ENCODE assay signal across 7 cellular contexts in the genomic region with DNA sequence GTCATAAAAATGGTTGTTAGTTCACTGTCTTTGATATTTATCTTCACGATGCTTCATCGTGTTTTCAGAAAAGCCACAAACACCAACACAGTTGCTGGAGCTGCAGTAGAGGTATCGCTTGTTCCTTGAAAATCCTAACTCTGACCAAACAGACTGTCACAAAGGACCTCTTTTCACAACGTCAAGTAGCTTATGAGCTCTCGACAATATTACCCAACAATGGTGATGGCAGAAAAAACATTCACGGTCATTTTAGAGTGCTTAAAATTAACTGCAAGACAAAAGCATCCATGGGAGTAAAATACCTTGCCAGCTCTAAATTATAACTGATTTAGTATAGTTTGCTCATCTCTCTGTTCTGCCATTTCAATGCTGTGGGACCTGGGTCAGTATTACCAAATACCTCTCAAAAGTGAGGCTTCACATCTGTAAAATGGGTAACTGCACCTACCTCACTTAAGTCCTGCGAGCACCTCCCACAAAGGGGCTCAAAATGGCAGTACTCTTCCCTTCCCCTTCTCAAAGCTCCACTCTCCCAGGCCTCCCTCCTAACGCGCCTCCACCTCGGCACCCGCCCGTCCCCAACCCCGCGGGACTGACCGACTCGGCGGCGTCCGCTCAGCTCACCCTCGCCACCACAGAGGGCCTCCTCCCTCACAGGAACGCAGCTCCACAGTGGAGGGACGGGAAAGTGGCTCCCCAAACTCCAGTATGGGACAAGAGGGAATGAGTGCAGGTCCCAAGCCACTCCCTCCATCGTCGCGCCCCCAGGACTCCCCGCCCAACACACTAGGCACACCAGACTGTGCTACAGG. TPM values are rescaled to one million over a fixed set of nuclear protein-coding genes. Genes with fewer than 3 reads are reported as not detected.
DNase-seq lines count a peak whose midpoint lies in the region; ATAC-seq lines count a peak whose summit lies in the region.

No MANE protein-coding gene starts in this region.

- H3K9me3 ChIP-seq in right cardiac atrium (ENCODE audit: control insufficient read depth, low read length), result no peaks in the 10 kb centered on the region

- intact Hi-C loops in right cardiac atrium (cut with DNase I), result no loop called here
- intact Hi-C loops in sciatic nerve (cut with DNase I), result no loop called here

- H3K4me3 ChIP-seq in right cardiac atrium (ENCODE audit: low read length), result peak overlapping the region; percentile 29

- H3K27me3 ChIP-seq in right cardiac atrium (ENCODE audit: control insufficient read depth, insufficient read depth), result no peaks in the 10 kb centered on the region

- no peak overlapping the region for H3K27ac ChIP-seq in right cardiac atrium (ENCODE audit: low read length)

- WGBS in right cardiac atrium, result 4% methylated on average over 26 of the region's 26 CpGs

- peaks cover 6% of the 10 kb centered on the region for H3K4me1 ChIP-seq in right cardiac atrium (ENCODE audit: control insufficient read depth, insufficient read depth, low read length)

- DNase-seq in Kasumi-1 (lab: John Stamatoyannopoulos, UW) (peak; percentile 67 to 76), amniotic stem cell (lab: John Stamatoyannopoulos, UW) (peak; percentile 67), right cardiac atrium (peak in 2 of 3 donors; percentile 49 to 57), sciatic nerve (ENCODE audit: low spot score) (no peak), NCI-H146 treated with DMSO at 0.1 percent for 48 hours (lab: John Stamatoyannopoulos, UW; ENCODE audit: unreplicated experiment) (no peak)

- ATAC-seq in GM18499 (IDR thresholded peaks at IDR 0.05; ENCODE audit: insufficient read depth, unreplicated experiment) (peak; percentile 23), GM21786 (IDR thresholded peaks at IDR 0.05; ENCODE audit: unreplicated experiment) (peak; percentile 46), right cardiac atrium (peak; percentile 53 to 66), sciatic nerve (peak; percentile 23)

RNA-seq across cellular contexts. Expression of a gene that starts 0.5 kb away (rescaled TPM):
- total RNA-seq in right cardiac atrium (under 1 TPM; 0.28 to 0.86 (median 0.45) TPM), sciatic nerve (1.4 TPM)
- polyA plus RNA-seq in right cardiac atrium, result 0.16 TPM

RNA-seq across cellular contexts. Expression of a gene that starts 49.6 kb away (rescaled TPM):
- total RNA-seq in right cardiac atrium, result 10 to 100 TPM; 10.8 to 23.1 (median 16.1) TPM
- 10.9 TPM for polyA plus RNA-seq in right cardiac atrium
- total RNA-seq in sciatic nerve, result 21.4 TPM

RNA-seq across cellular contexts. Expression of a gene that starts 50.0 kb away (rescaled TPM):
- total RNA-seq in right cardiac atrium (10 to 100 TPM; 12.8 to 20.2 (median 14.6) TPM), sciatic nerve (26.8 TPM)
- 8.8 TPM for polyA plus RNA-seq in right cardiac atrium

Comparison
In these comparisons a context has a peak if more than half of its experiments do, and no peak if none do; other contexts are left out.
1. DNase-seq: peak in Kasumi-1 (2 of 2), amniotic stem cell (single experiment) and right cardiac atrium (2 of 3); none in sciatic nerve (single experiment) and NCI-H146 treated with DMSO at 0.1 percent for 48 hours (single experiment).
2. Peak in every context shown above with its lines, with median percentiles within 50 percentile points of each other: ATAC-seq.